ENCODE assay signal across 25 cellular contexts in the genomic region with DNA sequence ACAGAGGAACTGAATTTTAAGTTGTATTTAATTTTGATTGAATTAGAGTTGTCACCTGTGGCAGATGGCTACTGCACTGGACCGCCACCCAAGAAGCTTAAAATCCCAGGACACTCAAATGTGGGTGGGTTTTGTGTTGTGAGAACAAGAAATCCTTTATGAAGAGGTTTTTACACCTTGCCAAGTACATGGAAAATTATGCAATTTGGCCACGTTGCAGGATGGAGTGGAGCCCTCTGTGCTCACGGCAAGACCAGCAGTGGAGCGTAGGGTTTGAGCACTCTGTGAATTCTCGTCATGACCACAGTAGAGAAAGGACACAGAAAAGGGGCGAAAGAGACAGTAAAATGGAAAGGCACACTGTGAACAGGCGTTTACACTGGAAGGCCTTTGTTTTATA.
DNase-seq lines count a peak whose midpoint lies in the region; ATAC-seq, FAIRE-seq and TF ChIP-seq lines count a peak whose summit lies in the region.
"Had no signal": no experiment of that assay in that cellular context is flagged by ENCODE, and none has a peak within 500 bp of the region (broad histone marks: within the 10 kb centered on the region; RNA-seq: fewer than 3 reads in every experiment).

No MANE protein-coding gene starts in this region.

- H3K27me3 Mint-ChIP-seq in osteocyte (ENCODE audit: unreplicated experiment): peaks cover 2% of the 10 kb centered on the region
- H3K27me3 Mint-ChIP-seq in stimulated activated naive CD8-positive, alpha-beta T cell treated with anti-CD3 and anti-CD28 coated beads, Interleukin-15, amount 100 ng/mL, for 72 hours: peaks cover 11% of the 10 kb centered on the region
- H3K27me3 Mint-ChIP-seq: CD4-positive, CD25-positive, alpha-beta regulatory T cell had no signal

- no peaks in the 10 kb centered on the region for H3K9me3 Mint-ChIP-seq in osteocyte (ENCODE audit: unreplicated experiment)
- no peaks in the 10 kb centered on the region for H3K9me3 Mint-ChIP-seq in stimulated activated naive CD8-positive, alpha-beta T cell treated with anti-CD3 and anti-CD28 coated beads, Interleukin-15, amount 100 ng/mL, for 72 hours
- H3K9me3 Mint-ChIP-seq: CD8-positive, alpha-beta T cell; H9 had no signal

- no peak for FAIRE-seq in HepG2 (lab: Jason Lieb, UNC)
- FAIRE-seq: A204.1, G401.6, GM12892, GM19239, H1 had no signal

- no peaks in the 10 kb centered on the region for H4K20me1 ChIP-seq in HepG2 (ENCODE audit: insufficient read depth, low read length)
- H4K20me1 ChIP-seq: BLaER1 had no signal

- CTCF ChIA-PET in HepG2 (lab: Yijun Ruan, JAX; ENCODE audit: low intra/inter-chr PET ratio, low total read pairs): no interaction called here

- H3K4me2 ChIP-seq in HepG2 (ENCODE audit: low read depth, low read length): no peak overlapping the region
- H3K4me2 ChIP-seq: BLaER1 had no signal

- BruUV-seq in HepG2 (replicated peaks; lab: Mats Ljungman, UMichigan): no TSS peak

- no peak for TF ChIP-seq EP300 in HepG2 (IDR thresholded peaks at IDR 0.05; ENCODE audit: low read depth in 2 of 2, low read length in 2 of 2)
- TF ChIP-seq EP300 in HepG2 (CRISPR knock-in tag; IDR thresholded peaks at IDR 0.05; ENCODE audit: borderline replicate concordance): no peak
- no peak for TF ChIP-seq EP300 in esophagus muscularis mucosa (IDR thresholded peaks at IDR 0.05)

- ATAC-seq in HepG2: no peak
- ATAC-seq in right lobe of liver: no peak
- ATAC-seq in HG03378 (IDR thresholded peaks at IDR 0.05; ENCODE audit: unreplicated experiment): no peak
- ATAC-seq in stimulated activated naive CD8-positive, alpha-beta T cell treated with anti-CD3 and anti-CD28 coated beads, Interleukin-15, amount 100 ng/mL, for 72 hours: no peak
- no peak for ATAC-seq in HG03521 (IDR thresholded peaks at IDR 0.05; ENCODE audit: unreplicated experiment)
- ATAC-seq: CD8-positive, alpha-beta T cell; HCT116 had no signal

- H3K36me3 ChIP-seq in HepG2 (replicated peaks in 1 of 2; ENCODE audit: control insufficient read depth in 1 of 2, insufficient read depth in 2 of 2, low read length in 2 of 2): no peaks in the 10 kb centered on the region
- no peaks in the 10 kb centered on the region for H3K36me3 ChIP-seq in right lobe of liver
- H3K36me3 ChIP-seq in esophagus muscularis mucosa: no peaks in the 10 kb centered on the region
- no peaks in the 10 kb centered on the region for H3K36me3 ChIP-seq in testis (ENCODE audit: low read depth, missing control alignments)
- H3K36me3 ChIP-seq: BLaER1 had no signal

- H3K27me3 ChIP-seq in HepG2 (ENCODE audit: control insufficient read depth in 1 of 2, insufficient read depth in 2 of 2, low read length in 2 of 2) (peaks cover 6 to 52% of the 10 kb centered on the region in 2 experiments), right lobe of liver (no peaks in the 10 kb centered on the region), esophagus muscularis mucosa (peaks cover 0 to 47% (median 0%) of the 10 kb centered on the region in 4 donors), testis (no peaks in the 10 kb centered on the region)
- H3K27me3 ChIP-seq: BLaER1 had no signal

- TF ChIP-seq CTCF in HepG2 (CRISPR knock-in tag; IDR thresholded peaks at IDR 0.05) (no peak), right lobe of liver (IDR thresholded peaks at IDR 0.05) (no peak), esophagus muscularis mucosa (IDR thresholded peaks at IDR 0.05) (no peak), osteocyte (IDR thresholded peaks at IDR 0.05) (no peak), testis (IDR thresholded peaks at IDR 0.05) (no peak)

- POLR2A ChIA-PET in HepG2 (lab: Yijun Ruan, JAX): no interaction called here

- intact Hi-C loops in HepG2 (cut with micrococcal nuclease; ENCODE audit: unreplicated experiment): no loop called here
- intact Hi-C loops in right lobe of liver (cut with DNase I): no loop called here
- intact Hi-C loops in esophagus muscularis mucosa (cut with DNase I): no loop called here
- intact Hi-C loops in testis (cut with DNase I; ENCODE audit: low total_unique reads): no loop called here

- no peak overlapping the region for H2AFZ ChIP-seq in HepG2 (ENCODE audit: low read length)
- H2AFZ ChIP-seq: GM23248 had no signal

- H3K9ac ChIP-seq in HepG2 (ENCODE audit: insufficient read depth, low read depth, low read length): no peak overlapping the region
- H3K9ac ChIP-seq: BLaER1, GM23248 had no signal

- no peak overlapping the region for H3K27ac ChIP-seq in HepG2 (ENCODE audit: extremely low read length, insufficient read depth, low read length)
- no peak overlapping the region for H3K27ac ChIP-seq in right lobe of liver
- H3K27ac ChIP-seq in esophagus muscularis mucosa (replicated peaks in 1 of 4): no peak overlapping the region
- no peak overlapping the region for H3K27ac ChIP-seq in testis
- H3K27ac ChIP-seq: 22Rv1, BLaER1, C4-2B, GM23248 had no signal

- no peak overlapping the region for H3K4me3 ChIP-seq in HepG2 (replicated peaks in 1 of 3; ENCODE audit: insufficient read depth in 1 of 3, low read depth in 2 of 3, low read length in 3 of 3)
- no peak overlapping the region for H3K4me3 ChIP-seq in right lobe of liver
- no peak overlapping the region for H3K4me3 ChIP-seq in esophagus muscularis mucosa
- H3K4me3 ChIP-seq in testis: no peak overlapping the region
- H3K4me3 ChIP-seq: BLaER1, GM23248 had no signal

- no peak overlapping the region for H3K4me3 Mint-ChIP-seq in osteocyte (ENCODE audit: unreplicated experiment)
- no peak overlapping the region for H3K4me3 Mint-ChIP-seq in stimulated activated naive CD8-positive, alpha-beta T cell treated with anti-CD3 and anti-CD28 coated beads, Interleukin-15, amount 100 ng/mL, for 72 hours
- H3K4me3 Mint-ChIP-seq: B cell; CD4-positive, CD25-positive, alpha-beta regulatory T cell; CD8-positive, alpha-beta T cell; H9 had no signal

- no peaks in the 10 kb centered on the region for H3K9me3 ChIP-seq in HepG2 (ENCODE audit: low read length)
- no peaks in the 10 kb centered on the region for H3K9me3 ChIP-seq in right lobe of liver
- H3K9me3 ChIP-seq in esophagus muscularis mucosa: no peaks in the 10 kb centered on the region
- H3K9me3 ChIP-seq in testis: no peaks in the 10 kb centered on the region
- H3K9me3 ChIP-seq: Caco-2 had no signal

- DNase-seq in HepG2 (ENCODE audit: low spot score) (no peak), right lobe of liver (no peak), esophagus muscularis mucosa (ENCODE audit: extremely low spot score) (peak; percentile 89), osteocyte (ENCODE audit: extremely low spot score, unreplicated experiment) (peak; percentile 25), testis (no peak)
- no peak for DNase-seq in stimulated activated naive CD8-positive, alpha-beta T cell treated with anti-CD3 and anti-CD28 coated beads, Interleukin-15, amount 100 ng/mL, for 72 hours
- DNase-seq: Caco-2; CD4-positive, CD25-positive, alpha-beta regulatory T cell; CD8-positive, alpha-beta T cell; DMS153; DND-41; GM23248; H9 had no signal

- no peak for TF ChIP-seq POLR2A in HepG2 (IDR thresholded peaks at IDR 0.05; ENCODE audit: insufficient read depth in 1 of 2, low read depth in 2 of 2, low read length in 2 of 2)
- TF ChIP-seq POLR2A in right lobe of liver (IDR thresholded peaks at IDR 0.05): no peak
- no peak for TF ChIP-seq POLR2A in esophagus muscularis mucosa (IDR thresholded peaks at IDR 0.05; ENCODE audit: low read depth)
- TF ChIP-seq POLR2A in testis (IDR thresholded peaks at IDR 0.05): no peak

- 4% methylated on average over 7 of the region's 7 CpGs for WGBS in HepG2 (ENCODE audit: low lambda C conversion rate)
- WGBS in right lobe of liver (ENCODE audit: insufficient coverage, low coverage, low lambda C conversion rate, missing lambda C conversion rate): 47% methylated on average over 6 of the region's 7 CpGs
- 79% methylated on average over 7 of the region's 7 CpGs for WGBS in esophagus muscularis mucosa
- 67 to 74% methylated on average over 7 of the region's 7 CpGs for WGBS in testis, 2 donors

- in situ Hi-C loops in HepG2 (cut with HindIII; ENCODE audit: extremely low pct_ligation_motif_present, low pct_unique_long_range_greater_than_20kb): no loop called here

- H3K79me2 ChIP-seq in HepG2 (ENCODE audit: insufficient read depth, low read length): no peaks in the 10 kb centered on the region

- no peaks in the 10 kb centered on the region for H3K4me1 Mint-ChIP-seq in osteocyte (ENCODE audit: unreplicated experiment)
- no peaks in the 10 kb centered on the region for H3K4me1 Mint-ChIP-seq in stimulated activated naive CD8-positive, alpha-beta T cell treated with anti-CD3 and anti-CD28 coated beads, Interleukin-15, amount 100 ng/mL, for 72 hours
- H3K4me1 Mint-ChIP-seq: CD4-positive, CD25-positive, alpha-beta regulatory T cell had no signal

- TF ChIP-seq RAD21 in HepG2 (CRISPR knock-in tag; IDR thresholded peaks at IDR 0.05): no peak

- H3K27ac Mint-ChIP-seq in osteocyte (ENCODE audit: unreplicated experiment): no peak overlapping the region
- H3K27ac Mint-ChIP-seq in stimulated activated naive CD8-positive, alpha-beta T cell treated with anti-CD3 and anti-CD28 coated beads, Interleukin-15, amount 100 ng/mL, for 72 hours: no peak overlapping the region
- H3K27ac Mint-ChIP-seq: B cell; CD4-positive, CD25-positive, alpha-beta regulatory T cell; CD8-positive, alpha-beta T cell; H9 had no signal

- no peaks in the 10 kb centered on the region for H3K4me1 ChIP-seq in HepG2 (ENCODE audit: insufficient read depth, low read length)
- H3K4me1 ChIP-seq in right lobe of liver: no peaks in the 10 kb centered on the region
- no peaks in the 10 kb centered on the region for H3K4me1 ChIP-seq in esophagus muscularis mucosa
- H3K4me1 ChIP-seq in testis: no peaks in the 10 kb centered on the region
- H3K4me1 ChIP-seq: BLaER1, Caco-2 had no signal

- H3K36me3 Mint-ChIP-seq in osteocyte (ENCODE audit: unreplicated experiment): no peaks in the 10 kb centered on the region
- H3K36me3 Mint-ChIP-seq: CD4-positive, CD25-positive, alpha-beta regulatory T cell; CD8-positive, alpha-beta T cell had no signal

TF ChIP-seq in HepG2, 621 proteins besides CTCF, POLR2A, EP300 and RAD21 (continues in another document):
- TF ChIP-seq TIGD3 (CRISPR knock-in tag; IDR thresholded peaks at IDR 0.05; ENCODE audit: borderline replicate concordance) (no peak), WIZ (CRISPR knock-in tag; IDR thresholded peaks at IDR 0.05) (no peak), FOXA1 (IDR thresholded peaks at IDR 0.05) (no peak), FOXA1 (CRISPR knock-in tag; IDR thresholded peaks at IDR 0.05) (no peak)

Comparison
In these comparisons a context has a peak if more than half of its experiments do, and no peak if none do; other contexts are left out.
1. DNase-seq: peak in esophagus muscularis mucosa (single experiment) and osteocyte (single experiment); none in HepG2 (single experiment), right lobe of liver (0 of 3), testis (single experiment) and stimulated activated naive CD8-positive, alpha-beta T cell treated with anti-CD3 and anti-CD28 coated beads, Interleukin-15, amount 100 ng/mL, for 72 hours (0 of 2).